In the genomic region with DNA sequence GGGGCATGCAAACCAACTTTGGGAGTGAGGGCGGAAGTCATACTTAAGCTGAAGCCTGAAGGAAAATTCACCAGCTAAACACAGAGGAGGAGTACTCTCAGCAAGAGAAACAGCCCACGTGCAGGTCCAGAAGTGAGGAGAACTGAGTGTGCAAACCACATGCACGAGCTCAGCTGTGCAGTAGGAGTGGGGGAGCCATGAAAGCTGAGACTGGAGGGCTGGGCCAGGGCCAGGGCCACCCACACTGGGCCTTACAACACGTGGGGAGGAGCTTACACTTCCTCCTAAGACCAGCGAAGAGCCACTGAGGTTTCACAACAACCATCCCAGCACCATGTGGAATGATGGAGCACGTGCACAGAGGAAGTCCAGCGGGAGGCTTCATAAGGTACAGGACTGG, we compare ENCODE assay signal across 13 cellular contexts. TPM values are rescaled to one million over a fixed set of nuclear protein-coding genes. Genes with fewer than 3 reads are reported as not detected.
A peak's percentile ranks its signal among the peaks of the same experiment; 100 is the strongest.
DNase-seq lines count a peak whose midpoint lies in the region; ATAC-seq, FAIRE-seq and TF ChIP-seq lines count a peak whose summit lies in the region.
"Had no signal": no experiment of that assay in that cellular context is flagged by ENCODE, and none has a peak within 500 bp of the region (broad histone marks: within the 10 kb centered on the region; RNA-seq: fewer than 3 reads in every experiment).

No MANE protein-coding gene starts in this region.

- 0% methylated on average over 7 of the region's 7 CpGs for WGBS in K562 (ENCODE audit: insufficient coverage, low coverage, missing lambda C conversion rate)
- 20% methylated on average over 6 of the region's 7 CpGs for WGBS in HepG2 (ENCODE audit: low lambda C conversion rate)
- 25 to 39% (median 31%) methylated on average over 7 of the region's 7 CpGs for WGBS in spleen, 5 donors

- TF ChIP-seq RAD21 in K562 (CRISPR knock-in tag; conservative IDR thresholded peaks at IDR 0.05 in 1 of 2, IDR thresholded peaks at IDR 0.05 in 1 of 2): no peak
- TF ChIP-seq RAD21 in HepG2 (CRISPR knock-in tag; IDR thresholded peaks at IDR 0.05): no peak

- DNase-seq in AG10803 (ENCODE audit: low read depth) (peak; percentile 83), KBM-7 (peak; percentile 67), K562 (ENCODE audit: extremely low read depth in 1 of 4, low spot score in 3 of 4) (no peak), HepG2 (ENCODE audit: low spot score) (peak; percentile 52), spleen (no peak), HPDE6-E6E7 (ENCODE audit: extremely low spot score) (no peak), SHP77 (lab: John Stamatoyannopoulos, UW) (no peak)
- DNase-seq: activated CD4-positive, alpha-beta T cell treated with anti-CD3 and anti-CD28 coated beads for 1 hour; CD4-positive, alpha-beta memory T cell; midbrain had no signal

- TF ChIP-seq EP300 in K562 (IDR thresholded peaks at IDR 0.05; ENCODE audit: low read length) (no peak), HepG2 (IDR thresholded peaks at IDR 0.05; ENCODE audit: low read depth in 2 of 2, low read length in 2 of 2) (no peak), HepG2 (CRISPR knock-in tag; IDR thresholded peaks at IDR 0.05; ENCODE audit: borderline replicate concordance) (no peak)

- no peak overlapping the region for H3K4me3 ChIP-seq in AG10803 (ENCODE audit: low read length)
- H3K4me3 ChIP-seq in K562: no peak overlapping the region
- no peak overlapping the region for H3K4me3 ChIP-seq in HepG2 (replicated peaks in 1 of 3; ENCODE audit: insufficient read depth in 1 of 3, low read depth in 2 of 3, low read length in 3 of 3)
- H3K4me3 ChIP-seq in spleen: no peak overlapping the region
- H3K4me3 ChIP-seq: SJSA1 had no signal

- H3K9ac ChIP-seq in K562 (ENCODE audit: insufficient read depth in 1 of 2, low read depth in 2 of 2, low read length in 2 of 2) (no peak overlapping the region), HepG2 (ENCODE audit: insufficient read depth, low read depth, low read length) (no peak overlapping the region)

- H3K9me3 ChIP-seq in K562 (replicated peaks; ENCODE audit: control insufficient read depth, insufficient read depth, low read depth, low read length) (no peaks in the 10 kb centered on the region), HepG2 (ENCODE audit: low read length) (peaks cover 6% of the 10 kb centered on the region; the same call in 1 of the 2 replicates), spleen (peaks cover 0 to 46% (median 24%) of the 10 kb centered on the region in 8 donors)

- in situ Hi-C loops in KBM-7 (cut with MboI; ENCODE audit: low pct_unique_long_range_greater_than_20kb, low sequenced_read_pairs) (no loop called here), K562 (cut with MboI) (no loop called here), HepG2 (cut with HindIII; ENCODE audit: extremely low pct_ligation_motif_present, low pct_unique_long_range_greater_than_20kb) (no loop called here)

- no peak overlapping the region for H2AFZ ChIP-seq in K562 (ENCODE audit: low read depth, low read length)
- no peak overlapping the region for H2AFZ ChIP-seq in HepG2 (ENCODE audit: low read length)

- CTCF ChIA-PET in K562 (lab: Yijun Ruan, JAX; ENCODE audit: low intra/inter-chr PET ratio) (no interaction called here), HepG2 (lab: Yijun Ruan, JAX; ENCODE audit: low intra/inter-chr PET ratio, low total read pairs) (no interaction called here)

- POLR2A ChIA-PET in K562 (lab: Yijun Ruan, JAX) (interaction anchor here (0.6 to 1.0 kb wide), 4 partner anchors 18 to 178 kb away, joined by 3 to 5 read pairs (median 4); no protein-coding TSS in a partner anchor), HepG2 (lab: Yijun Ruan, JAX) (interaction anchor here (0.6 to 1.5 kb wide), 6 partner anchors 9 to 35 kb away, joined by 3 to 5 read pairs (median 4); a partner anchor contains a TSS)

- no peak overlapping the region for H3K27ac ChIP-seq in K562 (ENCODE audit: extremely low read depth, low read depth, low read length)
- H3K27ac ChIP-seq in HepG2 (ENCODE audit: extremely low read length, insufficient read depth, low read length): no peak overlapping the region
- H3K27ac ChIP-seq in spleen: no peak overlapping the region
- H3K27ac ChIP-seq: SJSA1 had no signal

- intact Hi-C loops in K562 (cut with micrococcal nuclease): no loop called here
- intact Hi-C loops in HepG2 (cut with micrococcal nuclease; ENCODE audit: unreplicated experiment): no loop called here
- intact Hi-C loops in spleen (cut with DNase I; ENCODE audit: low total_unique reads): no loop called here

- H3K27me3 ChIP-seq in K562 (ENCODE audit: control insufficient read depth in 2 of 2, insufficient read depth in 2 of 2, low read length in 2 of 2) (peaks cover 0 to 7% of the 10 kb centered on the region in 2 experiments; a peak in 2 of 5 replicates), HepG2 (ENCODE audit: control insufficient read depth in 1 of 2, insufficient read depth in 2 of 2, low read length in 2 of 2) (0 out of 5 replicates have a peak, but pooled peaks cover 0 to 3% of the 10 kb centered on the region in 2 experiments), spleen (replicated peaks in 1 of 7) (peaks cover 0 to 9% (median 0%) of the 10 kb centered on the region in 7 donors)
- H3K27me3 ChIP-seq: SJSA1 had no signal

- FAIRE-seq in K562 (lab: Jason Lieb, UNC): no peak
- FAIRE-seq in HepG2 (lab: Jason Lieb, UNC): peak; percentile 44
- FAIRE-seq: bronchial epithelial cell had no signal

- H4K20me1 ChIP-seq in K562 (replicated peaks; ENCODE audit: control insufficient read depth, insufficient read depth, low read length) (no peaks in the 10 kb centered on the region), HepG2 (ENCODE audit: insufficient read depth, low read length) (no peaks in the 10 kb centered on the region)

- no peaks in the 10 kb centered on the region for H3K9me1 ChIP-seq in K562 (ENCODE audit: control insufficient read depth, insufficient read depth, low read length)

- ATAC-seq in K562: peak; percentile 54; the same call in 2 of the 3 replicates
- peak; percentile 73 for ATAC-seq in HepG2
- ATAC-seq in HG02759 (IDR thresholded peaks at IDR 0.05; ENCODE audit: unreplicated experiment): no peak

- TF ChIP-seq POLR2A in K562 (conservative IDR thresholded peaks at IDR 0.05) (no peak), HepG2 (IDR thresholded peaks at IDR 0.05; ENCODE audit: insufficient read depth in 1 of 2, low read depth in 2 of 2, low read length in 2 of 2) (no peak), spleen (IDR thresholded peaks at IDR 0.05) (no peak)

- TF ChIP-seq CTCF in AG10803 (conservative IDR thresholded peaks at IDR 0.05; ENCODE audit: low read length) (no peak), K562 (IDR thresholded peaks at IDR 0.05 in 2 of 3, conservative IDR thresholded peaks at IDR 0.05 in 1 of 3; ENCODE audit: insufficient read depth in 2 of 3, low read depth in 1 of 3, low read length in 3 of 3) (no peak), HepG2 (CRISPR knock-in tag; IDR thresholded peaks at IDR 0.05) (no peak), spleen (IDR thresholded peaks at IDR 0.05 in 8 of 11, conservative IDR thresholded peaks at IDR 0.05 in 3 of 11) (no peak)

- no TSS peak for BruUV-seq in K562 (replicated peaks; lab: Mats Ljungman, UMichigan)
- no TSS peak for BruUV-seq in HepG2 (replicated peaks; lab: Mats Ljungman, UMichigan)

- H3K79me2 ChIP-seq in K562 (ENCODE audit: control insufficient read depth, insufficient read depth, low read length): no peaks in the 10 kb centered on the region
- no peaks in the 10 kb centered on the region for H3K79me2 ChIP-seq in HepG2 (ENCODE audit: insufficient read depth, low read length)

- H3K4me2 ChIP-seq in K562 (ENCODE audit: insufficient read depth, low read length): no peak overlapping the region
- peak overlapping the region; percentile 33 for H3K4me2 ChIP-seq in HepG2 (ENCODE audit: low read depth, low read length)

- no peaks in the 10 kb centered on the region for H3K4me1 ChIP-seq in K562 (replicated peaks in 1 of 2; ENCODE audit: control insufficient read depth in 2 of 2, insufficient read depth in 2 of 2, low read length in 2 of 2)
- H3K4me1 ChIP-seq in HepG2 (ENCODE audit: insufficient read depth, low read length): peaks cover 22% of the 10 kb centered on the region
- no peaks in the 10 kb centered on the region for H3K4me1 ChIP-seq in spleen
- H3K4me1 ChIP-seq: SJSA1 had no signal

- H3K36me3 ChIP-seq in K562 (ENCODE audit: control insufficient read depth, insufficient read depth, low read length) (no peaks in the 10 kb centered on the region), HepG2 (replicated peaks in 1 of 2; ENCODE audit: control insufficient read depth in 1 of 2, insufficient read depth in 2 of 2, low read length in 2 of 2) (no peaks in the 10 kb centered on the region), spleen (no peaks in the 10 kb centered on the region)
- H3K36me3 ChIP-seq: SJSA1 had no signal

RNA-seq across cellular contexts. Expression of a gene that starts 9.3 kb away (rescaled TPM):
- 0.53 TPM in 1 of 2 replicates, not detected in the other for total RNA-seq in K562 (2011; cell fraction: chromatin; rRNA removed; ENCODE audit: low replicate concordance)
- 0.13 and 1.0 TPM in 2 replicates for total RNA-seq in K562 (2011; cell fraction: nucleolus; rRNA removed)
- total RNA-seq in K562 (2011; cell fraction: nucleoplasm; rRNA removed): 0.22 TPM in 1 of 2 replicates, not detected in the other
- total RNA-seq in K562 (2014; rRNA removed): under 0.01 TPM in 1 of 2 replicates, not detected in the other
- total RNA-seq in K562 (2014; rRNA removed; fragmentation: Illumina TruSeq; extraction: Trizol): not detected in 2 replicates
- total RNA-seq in K562 (2015; rRNA removed; fragmentation: Illumina TruSeq; extraction: Trizol): not detected in 2 replicates
- 0.42 and 0.60 TPM in 2 replicates for total RNA-seq in K562 (2021)
- polyA plus RNA-seq in K562 (2011; rRNA removed): 0.09 and 0.54 TPM in 2 replicates
- 0.01 TPM in 1 of 2 replicates, not detected in the other for polyA plus RNA-seq in K562 (2011; cell fraction: cytosol; rRNA removed)
- 0.20 TPM in 1 of 2 replicates, not detected in the other for polyA plus RNA-seq in K562 (2011; cell fraction: nucleus; rRNA removed)
- polyA plus RNA-seq in K562 (2012): not detected in 2 replicates
- polyA plus RNA-seq in K562 (2014; fragmentation: Illumina TruSeq; extraction: Trizol): not detected in 2 replicates
- polyA plus RNA-seq in K562 (2014; fragmentation: Nextera tagmentation; extraction: Ambion mirVana): not detected
- not detected in 2 replicates for polyA plus RNA-seq in K562 (2014; rRNA removed)
- polyA minus RNA-seq in K562 (2011; rRNA and poly(A)+ RNA removed): 0.35 TPM in 1 of 2 replicates, not detected in the other
- 0.36 TPM in 1 of 2 replicates, not detected in the other for polyA minus RNA-seq in K562 (2011; cell fraction: cytosol; rRNA and poly(A)+ RNA removed)
- under 0.01 and 0.13 TPM in 2 replicates for polyA minus RNA-seq in K562 (2011; cell fraction: nucleus; rRNA and poly(A)+ RNA removed)
- total RNA-seq in HepG2 (2016; rRNA removed; fragmentation: Illumina TruSeq; extraction: Trizol): 17.3 and 17.9 TPM in 2 replicates
- 3.2 and 4.1 TPM in 2 replicates for total RNA-seq in HepG2 (2016; cell fraction: cytosol; rRNA removed; fragmentation: Illumina TruSeq; extraction: Trizol; ENCODE audit: low read depth)
- total RNA-seq in HepG2 (2016; cell fraction: insoluble cytoplasmic fraction; rRNA removed; fragmentation: Illumina TruSeq; extraction: Trizol): 16.2 and 18.5 TPM in 2 replicates
- total RNA-seq in HepG2 (2016; cell fraction: membrane; rRNA removed; fragmentation: Illumina TruSeq; extraction: Trizol): 11.3 and 13.4 TPM in 2 replicates
- 11.5 and 19.6 TPM in 2 replicates for total RNA-seq in HepG2 (2016; cell fraction: nucleus; rRNA removed; fragmentation: Illumina TruSeq; extraction: Trizol)
- 8.3 and 9.3 TPM in 2 replicates for polyA plus RNA-seq in HepG2 (2011; rRNA removed)
- polyA plus RNA-seq in HepG2 (2011; cell fraction: cytosol; rRNA removed): 5.7 and 5.8 TPM in 2 replicates
- polyA plus RNA-seq in HepG2 (2011; cell fraction: nucleus; rRNA removed): 9.7 and 10.0 TPM in 2 replicates
- polyA plus RNA-seq in HepG2 (2012): 8.6 and 11.5 TPM in 2 replicates
- 1.6 and 2.5 TPM in 2 replicates for polyA plus RNA-seq in HepG2 (2016; cell fraction: cytosol; fragmentation: Illumina TruSeq; extraction: Trizol; ENCODE audit: low read depth)
- 16.5 and 17.8 TPM in 2 replicates for polyA plus RNA-seq in HepG2 (2016; cell fraction: insoluble cytoplasmic fraction; fragmentation: Illumina TruSeq; extraction: Trizol; ENCODE audit: low read depth)
- 7.0 and 8.7 TPM in 2 replicates for polyA plus RNA-seq in HepG2 (2016; cell fraction: membrane; fragmentation: Illumina TruSeq; extraction: Trizol; ENCODE audit: low read depth)
- polyA plus RNA-seq in HepG2 (2016; cell fraction: nucleus; fragmentation: Illumina TruSeq; extraction: Trizol; ENCODE audit: insufficient read depth, low read depth): 16.3 and 18.5 TPM in 2 replicates
- polyA minus RNA-seq in HepG2 (2011; rRNA and poly(A)+ RNA removed; ENCODE audit: low replicate concordance): 12.6 and 55.5 TPM in 2 replicates
- polyA minus RNA-seq in HepG2 (2011; cell fraction: cytosol; rRNA and poly(A)+ RNA removed): 6.4 and 7.6 TPM in 2 replicates
- 12.2 and 12.5 TPM in 2 replicates for polyA minus RNA-seq in HepG2 (2011; cell fraction: nucleus; rRNA and poly(A)+ RNA removed)
- 1 to 10 TPM in 6 of 7 donors, under 1 TPM in 1; 0.60 to 5.4 (median 1.3) TPM for total RNA-seq in spleen
- 1 to 10 TPM; 1.1 to 1.5 (median 1.2) TPM for polyA plus RNA-seq in spleen

Comparison
In these comparisons a context has a peak if more than half of its experiments do, and no peak if none do; other contexts are left out.
1. DNase-seq: peak in AG10803 (single experiment), KBM-7 (single experiment) and HepG2 (single experiment); none in K562 (0 of 4), spleen (single experiment), HPDE6-E6E7 (single experiment) and SHP77 (0 of 2).